18 cellular contexts compared by ENCODE assay signal in genomic region chr1:221751267-221751887, GRCh38.
A peak's percentile ranks its signal among the peaks of the same experiment; 100 is the strongest.
DNase-seq lines count a peak whose midpoint lies in the region; ATAC-seq and FAIRE-seq lines count a peak whose summit lies in the region.
"Had no signal": no experiment of that assay in that cellular context is flagged by ENCODE, and none has a peak within 500 bp of the region (broad histone marks: within the 10 kb centered on the region; RNA-seq: fewer than 3 reads in every experiment).

No MANE protein-coding gene starts in this region.

- FAIRE-seq in GM19239 (lab: Jason Lieb, UNC), result peak; percentile 53

- DNase-seq in CD1c-positive myeloid dendritic cell (ENCODE audit: extremely low spot score) (peak; percentile 55), GM19239 (ENCODE audit: insufficient read length, low spot score) (no peak), NOMO-1 treated with DMSO at 0.1 percent for 48 hours (lab: John Stamatoyannopoulos, UW; ENCODE audit: unreplicated experiment) (peak; percentile 45), medulla oblongata (ENCODE audit: extremely low spot score) (peak; percentile 64), NCI-H2196 (lab: John Stamatoyannopoulos, UW; ENCODE audit: unreplicated experiment) (no peak), GOT3 (lab: John Stamatoyannopoulos, UW) (no peak), DMS114 treated with DMSO at 0.1 percent for 48 hours (lab: John Stamatoyannopoulos, UW; ENCODE audit: unreplicated experiment) (no peak)
- DNase-seq: ACHN; CD8-positive, alpha-beta T cell; KG1; NCI-H2029; NCI-H524 treated with DMSO at 0.1 percent for 48 hours; NK-92 treated with Interleukin-12 subunit alpha and Interleukin-12 subunit beta, amount 100 ng/mL, for 24 hours; Peyer's patch; Right ventricle myocardium superior; T-helper 17 cell had no signal

- no peak for ATAC-seq in HG03175 (IDR thresholded peaks at IDR 0.05; ENCODE audit: unreplicated experiment)
- ATAC-seq: CD8-positive, alpha-beta T cell; GM23338; T-helper 17 cell had no signal

Comparison
In these comparisons a context has a peak if more than half of its experiments do, and no peak if none do; other contexts are left out.
1. DNase-seq: peak in CD1c-positive myeloid dendritic cell (single experiment), NOMO-1 treated with DMSO at 0.1 percent for 48 hours (single experiment) and medulla oblongata (single experiment); none in GM19239 (single experiment), NCI-H2196 (single experiment), GOT3 (single experiment) and DMS114 treated with DMSO at 0.1 percent for 48 hours (single experiment).